38 cellular contexts compared by ENCODE assay signal in genomic region chr3:169613895-169614294, GRCh38. TPM values are rescaled to one million over a fixed set of nuclear protein-coding genes. Genes with fewer than 3 reads are reported as not detected.
"Had no signal": no experiment of that assay in that cellular context is flagged by ENCODE, and none has a peak within 500 bp of the region (broad histone marks: within the 10 kb centered on the region; RNA-seq: fewer than 3 reads in every experiment).

No MANE protein-coding gene starts in this region.

- H3K9me3 Mint-ChIP-seq: activated B cell treated with CpG ODN at 0.5 μM for 24 hours; activated CD4-positive, alpha-beta memory T cell treated with anti-CD3 and anti-CD28 coated beads for 36 hours; activated CD4-positive, alpha-beta T cell treated with anti-CD3 and anti-CD28 coated beads, Interleukin-2, amount 10 ng/mL, durations not matched to agents 24 days and 14 days; activated CD8-positive, alpha-beta T cell treated with anti-CD3 and anti-CD28 coated beads for 36 hours; activated naive CD4-positive, alpha-beta T cell treated with anti-CD3 and anti-CD28 coated beads for 36 hours; activated naive CD4-positive, alpha-beta T cell treated with anti-CD3 and anti-CD28 coated beads, Interleukin-2, amount 50 U/mL, for 24 hours; activated naive CD8-positive, alpha-beta T cell treated with anti-CD3 and anti-CD28 coated beads, Interleukin-2, amount 10 ng/mL, durations not matched to agents 7 days and 5 days; activated naive CD8-positive, alpha-beta T cell treated with anti-CD3 and anti-CD28 coated beads, Interleukin-2, amount 50 U/mL, for 24 hours; activated T-cell treated with anti-CD3 and anti-CD28 coated beads, Interleukin-2, amount 50 U/mL, for 4 hours; activated T-cell treated with anti-CD3 and anti-CD28 coated beads, Interleukin-2, amount 50 U/mL, for 72 hours; activated T-helper 1 cell treated with anti-CD3 and anti-CD28 coated beads, Interleukin-12 subunit alpha, Interleukin-12 subunit beta, Interleukin-2, Interleukin-4 antibody, amounts not matched to agents 30 ng/mL and 10 ng/mL and 1 ng/mL, durations not matched to agents 14 hours and 24 hours and 36 hours; activated T-helper 17 cell treated with anti-CD3 and anti-CD28 coated beads, Interleukin-2, amount 50 U/mL, for 72 hours; brain; central memory CD8-positive, alpha-beta T cell; T-helper 1 cell treated with Interleukin-12 subunit alpha and Interleukin-12 subunit beta and Interleukin-4 antibody, amounts not matched to agents 30 μg/mL and 1 μg/mL, for 36 hours; T-helper 2 cell treated with Interferon-gamma antibody and Interleukin-4, amounts not matched to agents 5 μg/mL and 100 μg/mL, for 36 hours had no signal

- H3K36me3 ChIP-seq: ascending aorta, cardiac muscle cell had no signal

- H3K4me3 ChIP-seq: ascending aorta, cardiac muscle cell had no signal

- H3K27ac Mint-ChIP-seq: activated B cell treated with CpG ODN at 0.5 μM for 24 hours; activated CD4-positive, alpha-beta memory T cell treated with anti-CD3 and anti-CD28 coated beads for 36 hours; activated CD4-positive, alpha-beta T cell treated with anti-CD3 and anti-CD28 coated beads, Interleukin-2, amount 10 ng/mL, durations not matched to agents 24 days and 14 days; activated CD8-positive, alpha-beta T cell treated with anti-CD3 and anti-CD28 coated beads for 36 hours; activated naive CD4-positive, alpha-beta T cell treated with anti-CD3 and anti-CD28 coated beads for 36 hours; activated naive CD4-positive, alpha-beta T cell treated with anti-CD3 and anti-CD28 coated beads, Interleukin-2, amount 50 U/mL, for 24 hours; activated naive CD8-positive, alpha-beta T cell; activated naive CD8-positive, alpha-beta T cell treated with anti-CD3 and anti-CD28 coated beads, Interleukin-2, amount 10 ng/mL, durations not matched to agents 7 days and 5 days; activated naive CD8-positive, alpha-beta T cell treated with anti-CD3 and anti-CD28 coated beads, Interleukin-2, amount 50 U/mL, for 24 hours; activated T-cell treated with anti-CD3 and anti-CD28 coated beads, Interleukin-2, amount 50 U/mL, for 72 hours; activated T-helper 1 cell treated with anti-CD3 and anti-CD28 coated beads, Interleukin-12 subunit alpha, Interleukin-12 subunit beta, Interleukin-2, Interleukin-4 antibody, amounts not matched to agents 30 ng/mL and 10 ng/mL and 1 ng/mL, durations not matched to agents 14 hours and 24 hours and 36 hours; activated T-helper 17 cell treated with anti-CD3 and anti-CD28 coated beads, Interleukin-2, amount 50 U/mL, for 72 hours; brain; T-helper 1 cell treated with Interleukin-12 subunit alpha and Interleukin-12 subunit beta and Interleukin-4 antibody, amounts not matched to agents 30 μg/mL and 1 μg/mL, for 36 hours; T-helper 2 cell treated with Interferon-gamma antibody and Interleukin-4, amounts not matched to agents 5 μg/mL and 100 μg/mL, for 36 hours had no signal

- H3K27me3 Mint-ChIP-seq: activated naive CD8-positive, alpha-beta T cell treated with anti-CD3 and anti-CD28 coated beads, Interleukin-2, amount 50 U/mL, for 24 hours had no signal

- DNase-seq: activated B cell treated with CpG ODN at 0.5 μM for 24 hours; activated CD4-positive, alpha-beta memory T cell treated with anti-CD3 and anti-CD28 coated beads for 36 hours; activated CD4-positive, alpha-beta T cell treated with anti-CD3 and anti-CD28 coated beads for 4 hours; activated CD4-positive, alpha-beta T cell treated with anti-CD3 and anti-CD28 coated beads, Interleukin-2, amount 10 ng/mL, durations not matched to agents 24 days and 14 days; activated CD4-positive, alpha-beta T cell treated with anti-CD3 and anti-CD28 coated beads, Interleukin-2, amount 50 U/mL, for 1 hour; activated CD4-positive, alpha-beta T cell treated with anti-CD3 and anti-CD28 coated beads, Interleukin-2, amount 50 U/mL, for 4 hours; activated CD4-positive, CD25-positive, alpha-beta regulatory T cell treated with anti-CD3 and anti-CD28 coated beads, Interleukin-2, amount 50 U/mL, for 72 hours; activated CD8-positive, alpha-beta memory T cell treated with anti-CD3 and anti-CD28 coated beads, Interleukin-2, amount 50 U/mL, for 4 hours; activated CD8-positive, alpha-beta T cell treated with anti-CD3 and anti-CD28 coated beads for 36 hours; activated effector memory CD4-positive, alpha-beta T cell treated with anti-CD3 and anti-CD28 coated beads, Interleukin-2, amount 50 U/mL, for 16 hours; activated gamma-delta T cell treated with Interleukin-2 at 50 U/mL for 16 hours; activated naive CD4-positive, alpha-beta T cell; activated naive CD4-positive, alpha-beta T cell treated with anti-CD3 and anti-CD28 coated beads for 36 hours; activated naive CD8-positive, alpha-beta T cell treated with anti-CD3 and anti-CD28 coated beads, Interleukin-2, amount 10 ng/mL, durations not matched to agents 7 days and 5 days; activated naive CD8-positive, alpha-beta T cell treated with anti-CD3 and anti-CD28 coated beads, Interleukin-2, amount 50 U/mL, for 24 hours; activated T-cell treated with anti-CD3 and anti-CD28 coated beads for 4 hours; activated T-cell treated with anti-CD3 and anti-CD28 coated beads, Interleukin-2, amount 50 U/mL, for 1 hour; activated T-cell treated with anti-CD3 and anti-CD28 coated beads, Interleukin-2, amount 50 U/mL, for 4 hours; activated T-cell treated with anti-CD3 and anti-CD28 coated beads, Interleukin-2, amount 50 U/mL, for 72 hours; amygdala; anterior cingulate cortex; caudate nucleus; cerebellar nuclear complex; T-helper 1 cell; T-helper 2 cell; T-helper 9 cell had no signal

- H3K27ac ChIP-seq: ascending aorta, cardiac muscle cell, VCaP had no signal

- H3K36me3 Mint-ChIP-seq: activated CD4-positive, alpha-beta memory T cell treated with anti-CD3 and anti-CD28 coated beads for 36 hours; activated naive CD4-positive, alpha-beta T cell treated with anti-CD3 and anti-CD28 coated beads, Interleukin-2, amount 50 U/mL, for 24 hours; activated naive CD8-positive, alpha-beta T cell; activated naive CD8-positive, alpha-beta T cell treated with anti-CD3 and anti-CD28 coated beads, Interleukin-2, amount 10 ng/mL, durations not matched to agents 7 days and 5 days; brain had no signal

- H3K9me3 ChIP-seq: ascending aorta had no signal

- H3K4me3 Mint-ChIP-seq: activated B cell treated with CpG ODN at 0.5 μM for 24 hours; activated CD4-positive, alpha-beta memory T cell treated with anti-CD3 and anti-CD28 coated beads for 36 hours; activated CD4-positive, alpha-beta T cell treated with anti-CD3 and anti-CD28 coated beads, Interleukin-2, amount 10 ng/mL, durations not matched to agents 24 days and 14 days; activated CD8-positive, alpha-beta T cell treated with anti-CD3 and anti-CD28 coated beads for 36 hours; activated naive CD4-positive, alpha-beta T cell treated with anti-CD3 and anti-CD28 coated beads for 36 hours; activated naive CD4-positive, alpha-beta T cell treated with anti-CD3 and anti-CD28 coated beads, Interleukin-2, amount 50 U/mL, for 24 hours; activated naive CD8-positive, alpha-beta T cell; activated naive CD8-positive, alpha-beta T cell treated with anti-CD3 and anti-CD28 coated beads, Interleukin-2, amount 10 ng/mL, durations not matched to agents 7 days and 5 days; activated naive CD8-positive, alpha-beta T cell treated with anti-CD3 and anti-CD28 coated beads, Interleukin-2, amount 50 U/mL, for 24 hours; activated T-cell treated with anti-CD3 and anti-CD28 coated beads, Interleukin-2, amount 50 U/mL, for 4 hours; activated T-cell treated with anti-CD3 and anti-CD28 coated beads, Interleukin-2, amount 50 U/mL, for 72 hours; activated T-helper 1 cell treated with anti-CD3 and anti-CD28 coated beads, Interleukin-12 subunit alpha, Interleukin-12 subunit beta, Interleukin-2, Interleukin-4 antibody, amounts not matched to agents 30 ng/mL and 10 ng/mL and 1 ng/mL, durations not matched to agents 14 hours and 24 hours and 36 hours; activated T-helper 17 cell treated with anti-CD3 and anti-CD28 coated beads, Interleukin-2, amount 50 U/mL, for 72 hours; brain; central memory CD8-positive, alpha-beta T cell; T-helper 1 cell treated with Interleukin-12 subunit alpha and Interleukin-12 subunit beta and Interleukin-4 antibody, amounts not matched to agents 30 μg/mL and 1 μg/mL, for 36 hours; T-helper 2 cell treated with Interferon-gamma antibody and Interleukin-4, amounts not matched to agents 5 μg/mL and 100 μg/mL, for 36 hours had no signal

- H3K27me3 ChIP-seq: ascending aorta, cardiac muscle cell had no signal

- ATAC-seq: activated CD8-positive, alpha-beta T cell treated with anti-CD3 and anti-CD28 coated beads for 36 hours; activated naive CD8-positive, alpha-beta T cell treated with anti-CD3 and anti-CD28 coated beads, Interleukin-2, amount 50 U/mL, for 24 hours; activated T-cell treated with anti-CD3 and anti-CD28 coated beads, Interleukin-2, amount 50 U/mL, for 4 hours; activated T-cell treated with anti-CD3 and anti-CD28 coated beads, Interleukin-2, amount 50 U/mL, for 72 hours; activated T-helper 17 cell treated with anti-CD3 and anti-CD28 coated beads, Interleukin-2, amount 50 U/mL, for 72 hours had no signal

- H3K4me1 Mint-ChIP-seq: activated B cell treated with CpG ODN at 0.5 μM for 24 hours; activated CD4-positive, alpha-beta T cell treated with anti-CD3 and anti-CD28 coated beads, Interleukin-2, amount 10 ng/mL, durations not matched to agents 24 days and 14 days; activated naive CD4-positive, alpha-beta T cell treated with anti-CD3 and anti-CD28 coated beads, Interleukin-2, amount 50 U/mL, for 24 hours; activated naive CD8-positive, alpha-beta T cell treated with anti-CD3 and anti-CD28 coated beads, Interleukin-2, amount 10 ng/mL, durations not matched to agents 7 days and 5 days; activated naive CD8-positive, alpha-beta T cell treated with anti-CD3 and anti-CD28 coated beads, Interleukin-2, amount 50 U/mL, for 24 hours; activated T-helper 17 cell treated with anti-CD3 and anti-CD28 coated beads, Interleukin-2, amount 50 U/mL, for 72 hours; brain; central memory CD8-positive, alpha-beta T cell had no signal

RNA-seq across cellular contexts. Expression of gene MECOM, which starts 49.6 kb away (rescaled TPM):
- total RNA-seq: activated CD4-positive, alpha-beta memory T cell treated with anti-CD3 and anti-CD28 coated beads for 36 hours; activated CD4-positive, alpha-beta T cell treated with anti-CD3 and anti-CD28 coated beads, Interleukin-2, amount 10 ng/mL, durations not matched to agents 24 days and 14 days; activated CD8-positive, alpha-beta memory T cell treated with anti-CD3 and anti-CD28 coated beads for 36 hours; activated CD8-positive, alpha-beta T cell treated with anti-CD3 and anti-CD28 coated beads for 36 hours; activated naive CD4-positive, alpha-beta T cell treated with anti-CD3 and anti-CD28 coated beads for 36 hours; activated naive CD8-positive, alpha-beta T cell treated with anti-CD3 and anti-CD28 coated beads, Interleukin-2, amount 10 ng/mL, durations not matched to agents 7 days and 5 days; activated T-cell treated with anti-CD3 and anti-CD28 coated beads, Interleukin-2, amount 50 U/mL, for 72 hours; activated T-helper 1 cell treated with anti-CD3 and anti-CD28 coated beads, Interleukin-12 subunit alpha, Interleukin-12 subunit beta, Interleukin-2, Interleukin-4 antibody, amounts not matched to agents 30 ng/mL and 10 ng/mL and 1 ng/mL, durations not matched to agents 14 hours and 24 hours and 36 hours; activated T-helper 17 cell treated with anti-CD3 and anti-CD28 coated beads, Interleukin-2, amount 50 U/mL, for 72 hours had no signal
